1 cellular context compared by ENCODE assay signal in genomic region chr7:75442465-75443111, GRCh38.
TF ChIP-seq lines count a peak whose summit lies in the region.
"Not testable (repeated sequence)": the region's sequence is repeated elsewhere in the genome, so short reads cannot be mapped to it uniquely, and the experiment has no call there.

No MANE protein-coding gene starts in this region.

TF ChIP-seq in HepG2, 621 proteins besides CTCF, POLR2A, EP300 and RAD21:
- TF ChIP-seq RBFOX2 (IDR thresholded peaks at IDR 0.05; ENCODE audit: low read depth, low read length) = peak; percentile 44; the same call in 1 of the 2 replicates
- peak; percentile 80 for TF ChIP-seq ZNF143 (CRISPR knock-in tag; IDR thresholded peaks at IDR 0.05)
- TF ChIP-seq TFAP4 (IDR thresholded peaks at IDR 0.05; ENCODE audit: borderline replicate concordance, low read depth) = peak; percentile 49; the same call in 1 of the 2 replicates
- TF ChIP-seq ZNF687 (CRISPR knock-in tag; IDR thresholded peaks at IDR 0.05) = peak; percentile 33; the same call in 1 of the 2 replicates
- peak; percentile 53 for TF ChIP-seq ZFX (CRISPR knock-in tag; IDR thresholded peaks at IDR 0.05; ENCODE audit: low read depth)
- TF ChIP-seq ATF1 (CRISPR knock-in tag; IDR thresholded peaks at IDR 0.05) = peak; percentile 59
- peak; percentile 21; the same call in 1 of the 2 replicates for TF ChIP-seq TAF1 (CRISPR knock-in tag; IDR thresholded peaks at IDR 0.05)
- TF ChIP-seq, protein P1, sequence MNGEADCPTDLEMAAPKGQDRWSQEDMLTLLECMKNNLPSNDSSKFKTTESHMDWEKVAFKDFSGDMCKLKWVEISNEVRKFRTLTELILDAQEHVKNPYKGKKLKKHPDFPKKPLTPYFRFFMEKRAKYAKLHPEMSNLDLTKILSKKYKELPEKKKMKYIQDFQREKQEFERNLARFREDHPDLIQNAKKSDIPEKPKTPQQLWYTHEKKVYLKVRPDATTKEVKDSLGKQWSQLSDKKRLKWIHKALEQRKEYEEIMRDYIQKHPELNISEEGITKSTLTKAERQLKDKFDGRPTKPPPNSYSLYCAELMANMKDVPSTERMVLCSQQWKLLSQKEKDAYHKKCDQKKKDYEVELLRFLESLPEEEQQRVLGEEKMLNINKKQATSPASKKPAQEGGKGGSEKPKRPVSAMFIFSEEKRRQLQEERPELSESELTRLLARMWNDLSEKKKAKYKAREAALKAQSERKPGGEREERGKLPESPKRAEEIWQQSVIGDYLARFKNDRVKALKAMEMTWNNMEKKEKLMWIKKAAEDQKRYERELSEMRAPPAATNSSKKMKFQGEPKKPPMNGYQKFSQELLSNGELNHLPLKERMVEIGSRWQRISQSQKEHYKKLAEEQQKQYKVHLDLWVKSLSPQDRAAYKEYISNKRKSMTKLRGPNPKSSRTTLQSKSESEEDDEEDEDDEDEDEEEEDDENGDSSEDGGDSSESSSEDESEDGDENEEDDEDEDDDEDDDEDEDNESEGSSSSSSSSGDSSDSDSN (CRISPR knock-in tag; IDR thresholded peaks at IDR 0.05) = peak; percentile 36; the same call in 1 of the 2 replicates
- peak; percentile 51; the same call in 1 of the 2 replicates for TF ChIP-seq POLR2G (IDR thresholded peaks at IDR 0.05; ENCODE audit: low read depth, low read length)
- TF ChIP-seq KAT8 (CRISPR knock-in tag; IDR thresholded peaks at IDR 0.05) = peak; percentile 69
- peak; percentile 43 for TF ChIP-seq HOXA3 (CRISPR knock-in tag; IDR thresholded peaks at IDR 0.05)
- TF ChIP-seq GABPB1 (CRISPR knock-in tag; IDR thresholded peaks at IDR 0.05) = peak; percentile 39; the same call in 1 of the 2 replicates
- TF ChIP-seq SAP130 (CRISPR knock-in tag; IDR thresholded peaks at IDR 0.05; ENCODE audit: low read depth) = peak; percentile 62
- peak; percentile 35; the same call in 1 of the 2 replicates for TF ChIP-seq PHF8 (CRISPR knock-in tag; IDR thresholded peaks at IDR 0.05)
- TF ChIP-seq CREM (IDR thresholded peaks at IDR 0.05) = peak; percentile 30; the same call in 1 of the 2 replicates
- not testable (repeated sequence) for TF ChIP-seq CREM (CRISPR knock-in tag; IDR thresholded peaks at IDR 0.05)
- TF ChIP-seq KMT2B (CRISPR knock-in tag; IDR thresholded peaks at IDR 0.05) = peak; percentile 72; the same call in 1 of the 2 replicates
- TF ChIP-seq ZFY (CRISPR knock-in tag; IDR thresholded peaks at IDR 0.05) = peak; percentile 73
- TF ChIP-seq GATAD1 (CRISPR knock-in tag; IDR thresholded peaks at IDR 0.05) = peak; percentile 83
- 0 out of 2 replicates have a peak, but pooled peaks have one; percentile 35 for TF ChIP-seq ZNF563 (CRISPR knock-in tag; IDR thresholded peaks at IDR 0.05)
- TF ChIP-seq KDM2A (CRISPR knock-in tag; IDR thresholded peaks at IDR 0.05; ENCODE audit: borderline replicate concordance, low read depth) = peak; percentile 73
- peak; percentile 80 for TF ChIP-seq KDM5A (IDR thresholded peaks at IDR 0.05; ENCODE audit: borderline replicate concordance, low read length)
- peak; percentile 22; the same call in 1 of the 2 replicates for TF ChIP-seq CREB1 (IDR thresholded peaks at IDR 0.05)
- peak; percentile 66 for TF ChIP-seq CREB1 (CRISPR knock-in tag; IDR thresholded peaks at IDR 0.05)
TF ChIP-seq in HepG2: peak in this region for 22; not testable (repeated sequence) for 599.
